ENCODE assay signal across 26 cellular contexts in genomic region chr2:6650311-6650710, GRCh38.
"Had no signal": no experiment of that assay in that cellular context is flagged by ENCODE, and none has a peak within 500 bp of the region (broad histone marks: within the 10 kb centered on the region; RNA-seq: fewer than 3 reads in every experiment).

No MANE protein-coding gene starts in this region.

- H3K27me3 Mint-ChIP-seq: activated CD4-positive, alpha-beta memory T cell treated with anti-CD3 and anti-CD28 coated beads, Interleukin-2, amount 10 ng/mL, durations not matched to agents 7 days and 5 days; activated CD4-positive, alpha-beta T cell treated with anti-CD3 and anti-CD28 coated beads, Interleukin-2, amount 10 ng/mL, durations not matched to agents 24 days and 14 days; stimulated activated naive CD8-positive, alpha-beta T cell treated with anti-CD3 and anti-CD28 coated beads, Interleukin-15, Interleukin-2, amounts not matched to agents 100 ng/mL and 50 ng/mL, for 24 hours had no signal

- ATAC-seq: left cardiac atrium; left ventricle myocardium superior; stimulated activated effector memory CD8-positive, alpha-beta T cell treated with anti-CD3 and anti-CD28 coated beads, Interleukin-12 subunit alpha, Interleukin-12 subunit beta, amount 100 ng/mL, for 72 hours had no signal

- FAIRE-seq: astrocyte, endometrium, keratinocyte, small intestine had no signal

- H3K27ac Mint-ChIP-seq: activated CD4-positive, alpha-beta memory T cell treated with anti-CD3 and anti-CD28 coated beads, Interleukin-2, amount 10 ng/mL, durations not matched to agents 7 days and 5 days; activated CD4-positive, alpha-beta T cell treated with anti-CD3 and anti-CD28 coated beads, Interleukin-2, amount 10 ng/mL, durations not matched to agents 24 days and 14 days; activated naive CD8-positive, alpha-beta T cell; naive B cell; nephron progenitor cell; progenitor cell of endocrine pancreas; stimulated activated effector memory CD8-positive, alpha-beta T cell treated with anti-CD3 and anti-CD28 coated beads, Interleukin-12 subunit alpha, Interleukin-12 subunit beta, amount 100 ng/mL, for 72 hours; stimulated activated naive CD8-positive, alpha-beta T cell treated with anti-CD3 and anti-CD28 coated beads, Interleukin-15, Interleukin-2, amounts not matched to agents 100 ng/mL and 50 ng/mL, for 24 hours had no signal

- H3K9me3 Mint-ChIP-seq: activated CD4-positive, alpha-beta memory T cell treated with anti-CD3 and anti-CD28 coated beads, Interleukin-2, amount 10 ng/mL, durations not matched to agents 7 days and 5 days; activated CD4-positive, alpha-beta T cell treated with anti-CD3 and anti-CD28 coated beads, Interleukin-2, amount 10 ng/mL, durations not matched to agents 24 days and 14 days; nephron progenitor cell; stimulated activated effector memory CD8-positive, alpha-beta T cell treated with anti-CD3 and anti-CD28 coated beads, Interleukin-12 subunit alpha, Interleukin-12 subunit beta, amount 100 ng/mL, for 72 hours; stimulated activated naive CD8-positive, alpha-beta T cell treated with anti-CD3 and anti-CD28 coated beads, Interleukin-15, Interleukin-2, amounts not matched to agents 100 ng/mL and 50 ng/mL, for 24 hours had no signal

- H3K4me3 Mint-ChIP-seq: activated CD4-positive, alpha-beta memory T cell treated with anti-CD3 and anti-CD28 coated beads, Interleukin-2, amount 10 ng/mL, durations not matched to agents 7 days and 5 days; activated CD4-positive, alpha-beta T cell treated with anti-CD3 and anti-CD28 coated beads, Interleukin-2, amount 10 ng/mL, durations not matched to agents 24 days and 14 days; activated naive CD8-positive, alpha-beta T cell; naive B cell; nephron progenitor cell; stimulated activated effector memory CD8-positive, alpha-beta T cell treated with anti-CD3 and anti-CD28 coated beads, Interleukin-12 subunit alpha, Interleukin-12 subunit beta, amount 100 ng/mL, for 72 hours; stimulated activated naive CD8-positive, alpha-beta T cell treated with anti-CD3 and anti-CD28 coated beads, Interleukin-15, Interleukin-2, amounts not matched to agents 100 ng/mL and 50 ng/mL, for 24 hours had no signal

- DNase-seq: activated CD4-positive, alpha-beta memory T cell treated with anti-CD3 and anti-CD28 coated beads, Interleukin-2, amount 10 ng/mL, durations not matched to agents 7 days and 5 days; activated CD4-positive, alpha-beta T cell treated with anti-CD3 and anti-CD28 coated beads, Interleukin-2, amount 10 ng/mL, durations not matched to agents 24 days and 14 days; activated CD4-positive, CD25-positive, alpha-beta regulatory T cell treated with anti-CD3 and anti-CD28 coated beads, Interleukin-2, amount 50 U/mL, for 72 hours; activated naive CD4-positive, alpha-beta T cell; activated T-cell treated with anti-CD3 and anti-CD28 coated beads, Interleukin-2, amount 50 U/mL, for 48 hours; brain microvascular endothelial cell; dermis blood vessel endothelial cell; effector CD8-positive, alpha-beta T cell; left cardiac atrium; left ventricle myocardium superior; naive B cell; nephron progenitor cell; occipital lobe; sigmoid colon; small intestine; stimulated activated CD4-positive, alpha-beta T cell treated with anti-CD3 and anti-CD28 coated beads, Interleukin-4, amount 100 ng/mL, for 24 hours; T-helper 2 cell; thyroid gland; upper lobe of left lung had no signal

- H3K4me1 Mint-ChIP-seq: activated CD4-positive, alpha-beta memory T cell treated with anti-CD3 and anti-CD28 coated beads, Interleukin-2, amount 10 ng/mL, durations not matched to agents 7 days and 5 days; activated CD4-positive, alpha-beta T cell treated with anti-CD3 and anti-CD28 coated beads, Interleukin-2, amount 10 ng/mL, durations not matched to agents 24 days and 14 days; naive B cell; stimulated activated effector memory CD8-positive, alpha-beta T cell treated with anti-CD3 and anti-CD28 coated beads, Interleukin-12 subunit alpha, Interleukin-12 subunit beta, amount 100 ng/mL, for 72 hours had no signal

- H3K36me3 Mint-ChIP-seq: activated naive CD8-positive, alpha-beta T cell; naive B cell; stimulated activated effector memory CD8-positive, alpha-beta T cell treated with anti-CD3 and anti-CD28 coated beads, Interleukin-12 subunit alpha, Interleukin-12 subunit beta, amount 100 ng/mL, for 72 hours had no signal
